ENCODE assay signal across 8 cellular contexts in the genomic region with DNA sequence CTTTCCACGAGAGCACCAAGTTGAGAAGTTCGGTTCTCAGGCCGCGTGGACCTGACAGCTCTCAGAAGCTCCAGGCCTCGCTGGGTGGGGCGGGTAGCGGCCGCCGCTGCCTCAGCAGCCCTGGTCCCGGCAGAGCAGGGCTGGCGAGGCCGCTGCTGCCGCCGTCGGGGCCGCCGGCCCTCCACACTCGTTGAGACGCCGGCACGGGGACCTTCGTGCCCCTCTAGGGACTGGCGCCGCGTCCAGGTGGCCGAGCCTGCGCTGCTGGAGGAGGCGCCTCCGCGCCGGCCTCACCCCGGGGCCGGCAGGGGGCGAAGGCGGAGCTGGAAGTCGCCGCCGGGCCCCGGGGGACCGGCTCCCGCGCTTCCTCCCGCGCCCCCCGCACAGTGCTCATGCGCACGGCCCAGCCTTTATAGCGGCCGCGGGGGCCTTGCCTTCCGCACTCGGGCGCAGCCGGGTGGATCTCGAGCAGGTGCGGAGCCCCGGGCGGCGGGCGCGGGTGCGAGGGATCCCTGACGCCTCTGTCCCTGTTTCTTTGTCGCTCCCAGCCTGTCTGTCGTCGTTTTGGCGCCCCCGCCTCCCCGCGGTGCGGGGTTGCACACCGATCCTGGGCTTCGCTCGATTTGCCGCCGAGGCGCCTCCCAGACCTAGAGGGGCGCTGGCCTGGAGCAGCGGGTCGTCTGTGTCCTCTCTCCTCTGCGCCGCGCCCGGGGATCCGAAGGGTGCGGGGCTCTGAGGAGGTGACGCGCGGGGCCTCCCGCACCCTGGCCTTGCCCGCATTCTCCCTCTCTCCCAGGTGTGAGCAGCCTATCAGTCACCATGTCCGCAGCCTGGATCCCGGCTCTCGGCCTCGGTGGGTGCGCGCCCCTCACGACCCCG. TPM values are rescaled to one million over a fixed set of nuclear protein-coding genes. Genes with fewer than 3 reads are reported as not detected.
DNase-seq lines count a peak whose midpoint lies in the region; ATAC-seq, FAIRE-seq and TF ChIP-seq lines count a peak whose summit lies in the region.

A gene (plus strand): TSS at position 440 of the 879 bp plus-strand sequence. CDS start 380 bp downstream, at position 820.

- peak within 1 kb of the TSS; percentile 49 for H3K9ac ChIP-seq in HUES48 (ENCODE audit: low read depth, low read length)

- H3K9me3 Mint-ChIP-seq in stimulated activated naive B cell treated with anti-CD40 and anti-IgM and Interleukin-4, amounts not matched to agents 10 μg/mL and 1 μg/mL and 100 μg/mL, for 72 hours, result no peaks in the 10 kb centered on the region

- H3K4me1 ChIP-seq in HUES48 (ENCODE audit: control insufficient read depth, insufficient read depth, low read length) (peaks cover 33% of the 10 kb centered on the region), left lung (peaks cover 10 to 18% of the 10 kb centered on the region in 2 donors)

- H3K36me3 ChIP-seq in HUES48 (ENCODE audit: control insufficient read depth, insufficient read depth, low read length), result peaks cover 17% of the 10 kb centered on the region
- H3K36me3 ChIP-seq in bronchial epithelial cell (ENCODE audit: control insufficient read depth, insufficient read depth, low read length), result no peaks in the 10 kb centered on the region
- no peaks in the 10 kb centered on the region for H3K36me3 ChIP-seq in left lung

- peaks cover 28 to 32% of the 10 kb centered on the region in 2 donors for H3K27me3 Mint-ChIP-seq in stimulated activated naive B cell treated with anti-CD40 and anti-IgM and Interleukin-4, amounts not matched to agents 10 μg/mL and 1 μg/mL and 100 μg/mL, for 72 hours

- no peak for FAIRE-seq in bronchial epithelial cell (lab: Jason Lieb, UNC)

- peaks cover 14 to 30% of the 10 kb centered on the region in 2 donors for H3K4me1 Mint-ChIP-seq in stimulated activated naive B cell treated with anti-CD40 and anti-IgM and Interleukin-4, amounts not matched to agents 10 μg/mL and 1 μg/mL and 100 μg/mL, for 72 hours

- no peaks in the 10 kb centered on the region for H3K9me3 ChIP-seq in HUES48 (ENCODE audit: control insufficient read depth, insufficient read depth, low read length)
- no peaks in the 10 kb centered on the region for H3K9me3 ChIP-seq in left lung

- H3K27ac Mint-ChIP-seq in stimulated activated naive B cell treated with anti-CD40 and anti-IgM and Interleukin-4, amounts not matched to agents 10 μg/mL and 1 μg/mL and 100 μg/mL, for 72 hours, result peak within 1 kb of the TSS; percentile 65

- peaks cover 0 to 2% of the 10 kb centered on the region in 2 donors for H3K36me3 Mint-ChIP-seq in stimulated activated naive B cell treated with anti-CD40 and anti-IgM and Interleukin-4, amounts not matched to agents 10 μg/mL and 1 μg/mL and 100 μg/mL, for 72 hours

- peak; percentile 87 for DNase-seq in GM12865 (ENCODE audit: low read depth)
- DNase-seq in SHP77 treated with DMSO at 0.1 percent for 48 hours (lab: John Stamatoyannopoulos, UW), result peak; percentile 24
- no peak for DNase-seq in bronchial epithelial cell (ENCODE audit: low read depth)
- DNase-seq in left lung, result peak in 1 of 2 donors; percentile 84
- peak; percentile 55 for DNase-seq in stimulated activated naive B cell treated with anti-CD40 and anti-IgM and Interleukin-4, amounts not matched to agents 10 μg/mL and 1 μg/mL and 100 μg/mL, for 72 hours
- DNase-seq in posterior vena cava (ENCODE audit: low spot score), result no peak

- ATAC-seq in GM21526 (IDR thresholded peaks at IDR 0.05; ENCODE audit: low FRiP score, unreplicated experiment) (peak; percentile 76), left lung (peak; percentile 80)
- peak; percentile 78 to 80 for ATAC-seq in stimulated activated naive B cell treated with anti-CD40 and anti-IgM and Interleukin-4, amounts not matched to agents 10 μg/mL and 1 μg/mL and 100 μg/mL, for 72 hours (replicated peaks)

- peak within 1 kb of the TSS; percentile 61 for H3K4me3 ChIP-seq in GM12865 (ENCODE audit: low read depth, low read length)
- peak within 1 kb of the TSS; percentile 58 for H3K4me3 ChIP-seq in HUES48 (ENCODE audit: low read depth, low read length)
- peak within 1 kb of the TSS; percentile 37 for H3K4me3 ChIP-seq in bronchial epithelial cell (ENCODE audit: low read depth, low read length)
- peak within 1 kb of the TSS; percentile 28 to 48 for H3K4me3 ChIP-seq in left lung

- intact Hi-C loops in left lung (cut with DNase I) (no loop called here), posterior vena cava (cut with DNase I) (no loop called here)

- peak; percentile 56 for TF ChIP-seq CTCF in GM12865 (IDR thresholded peaks at IDR 0.05; ENCODE audit: insufficient read depth, low read depth, low read length, missing control alignments)
- peak; percentile 29 for TF ChIP-seq CTCF in bronchial epithelial cell (IDR thresholded peaks at IDR 0.05; ENCODE audit: insufficient read depth, low read length, severe bottlenecking)
- peak in 1 of 2 donors; percentile 27 for TF ChIP-seq CTCF in left lung (IDR thresholded peaks at IDR 0.05)

- no peak within 1 kb of the TSS for H3K27ac ChIP-seq in HUES48 (ENCODE audit: low read depth, low read length)
- no peak within 1 kb of the TSS for H3K27ac ChIP-seq in left lung

- H3K4me3 Mint-ChIP-seq in stimulated activated naive B cell treated with anti-CD40 and anti-IgM and Interleukin-4, amounts not matched to agents 10 μg/mL and 1 μg/mL and 100 μg/mL, for 72 hours, result peak within 1 kb of the TSS; percentile 91 to 96

- peaks cover 45% of the 10 kb centered on the region for H3K27me3 ChIP-seq in HUES48 (ENCODE audit: control insufficient read depth, insufficient read depth, low read length)
- peaks cover 26% of the 10 kb centered on the region for H3K27me3 ChIP-seq in bronchial epithelial cell (ENCODE audit: control insufficient read depth, insufficient read depth, low read length)
- H3K27me3 ChIP-seq in left lung, result peaks cover 40 to 76% of the 10 kb centered on the region in 2 donors

RNA-seq across cellular contexts. Expression of the gene that starts here (rescaled TPM):
- total RNA-seq in bronchial epithelial cell, result 0.26 TPM in 1 of 2 replicates, not detected in the other
- total RNA-seq in left lung, result under 1 TPM; 0.55 to 0.70 TPM
- total RNA-seq in posterior vena cava, result 1 to 10 TPM; 1.2 to 8.5 TPM

Comparison
In these comparisons a context has a peak if more than half of its experiments do, and no peak if none do; other contexts are left out.
1. Peak in ATAC-seq and H3K4me3 ChIP-seq in left lung; RNA of the gene not detected or under 1 TPM.
2. DNase-seq: peak in GM12865 (single experiment), SHP77 treated with DMSO at 0.1 percent for 48 hours (single experiment) and stimulated activated naive B cell treated with anti-CD40 and anti-IgM and Interleukin-4, amounts not matched to agents 10 μg/mL and 1 μg/mL and 100 μg/mL, for 72 hours (single experiment); none in bronchial epithelial cell (single experiment) and posterior vena cava (single experiment).
3. Peak in every context shown above with its lines, with median percentiles within 50 percentile points of each other: H3K4me3 ChIP-seq and ATAC-seq.